ENCODE assay signal across 10 cellular contexts in the genomic region with DNA sequence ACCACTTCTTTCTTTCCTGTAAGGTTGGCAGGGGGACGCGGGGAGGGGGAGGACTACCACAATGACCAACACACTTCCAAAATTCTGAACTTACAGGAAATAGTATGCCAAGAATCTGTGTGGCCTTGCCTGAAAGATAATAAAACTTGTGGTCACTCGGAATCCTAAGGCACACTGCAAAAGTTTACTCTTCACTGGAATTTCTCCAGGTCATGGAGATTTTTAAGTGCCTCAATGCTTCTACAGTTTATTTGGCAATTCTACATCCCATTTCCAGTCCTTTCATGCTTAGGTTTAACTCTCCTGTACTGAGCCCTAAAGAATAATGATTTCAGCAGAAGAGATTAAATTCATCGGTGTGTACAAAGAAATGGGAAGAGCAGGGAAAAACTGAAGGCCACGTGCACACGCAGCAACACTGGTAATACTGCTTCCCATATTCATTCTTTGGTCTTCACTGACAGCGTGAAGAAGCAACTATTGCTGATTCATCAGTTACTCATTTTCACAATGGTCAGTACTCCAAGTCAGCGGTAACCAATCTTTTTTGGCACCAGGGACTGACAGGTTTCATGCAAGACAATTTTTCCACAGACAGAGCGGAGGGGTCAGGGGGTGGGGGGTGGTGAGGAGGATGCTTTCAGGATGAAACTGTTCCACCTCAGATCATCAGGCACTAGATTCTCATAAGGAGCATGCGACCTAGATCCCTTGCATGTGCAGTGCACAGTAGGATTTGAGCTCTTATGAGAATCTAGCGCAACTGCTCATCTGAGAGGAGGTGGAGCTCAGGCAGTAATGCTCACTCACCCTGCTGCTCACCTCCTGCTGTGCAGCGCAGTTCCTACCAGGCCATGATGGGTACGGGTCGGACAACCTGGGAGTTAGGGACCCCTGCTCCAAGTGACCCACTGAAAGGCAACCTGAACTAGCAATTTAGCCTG. TPM values are rescaled to one million over a fixed set of nuclear protein-coding genes. Genes with fewer than 3 reads are reported as not detected.
DNase-seq lines count a peak whose midpoint lies in the region; ATAC-seq and TF ChIP-seq lines count a peak whose summit lies in the region.
"Had no signal": no experiment of that assay in that cellular context is flagged by ENCODE, and none has a peak within 500 bp of the region (broad histone marks: within the 10 kb centered on the region; RNA-seq: fewer than 3 reads in every experiment).

No MANE protein-coding gene starts in this region.

- H3K4me1 Mint-ChIP-seq in endothelial cell (ENCODE audit: unreplicated experiment) (peaks cover 16% of the 10 kb centered on the region), osteocyte (ENCODE audit: unreplicated experiment) (peaks cover 30% of the 10 kb centered on the region)

- DNase-seq in GM03348 (ENCODE audit: low spot score) (peak; percentile 44), RKO (ENCODE audit: low spot score) (peak; percentile 75), endothelial cell (ENCODE audit: low spot score) (no peak), osteocyte (ENCODE audit: extremely low spot score, unreplicated experiment) (peak; percentile 11)
- DNase-seq: heart left ventricle, NCI-H2171 treated with DMSO at 0.1 percent for 48 hours had no signal

- no peak for ATAC-seq in GM21786 (IDR thresholded peaks at IDR 0.05; ENCODE audit: unreplicated experiment)
- ATAC-seq in HG03439 (IDR thresholded peaks at IDR 0.05; ENCODE audit: unreplicated experiment), result no peak
- no peak for ATAC-seq in HG02885 (IDR thresholded peaks at IDR 0.05; ENCODE audit: poor library complexity, unreplicated experiment)

- H3K27me3 Mint-ChIP-seq in endothelial cell (ENCODE audit: unreplicated experiment), result no peaks in the 10 kb centered on the region
- no peaks in the 10 kb centered on the region for H3K27me3 Mint-ChIP-seq in osteocyte (ENCODE audit: unreplicated experiment)
- H3K27me3 Mint-ChIP-seq: central memory CD8-positive, alpha-beta T cell had no signal

- no peak for TF ChIP-seq CTCF in endothelial cell (IDR thresholded peaks at IDR 0.05; ENCODE audit: unreplicated experiment)
- no peak for TF ChIP-seq CTCF in osteocyte (IDR thresholded peaks at IDR 0.05)

- H3K36me3 Mint-ChIP-seq in endothelial cell (ENCODE audit: low read depth, unreplicated experiment) (peaks cover 6% of the 10 kb centered on the region), osteocyte (ENCODE audit: unreplicated experiment) (no peaks in the 10 kb centered on the region)

- H3K9me3 Mint-ChIP-seq in endothelial cell (ENCODE audit: unreplicated experiment), result no peaks in the 10 kb centered on the region
- no peaks in the 10 kb centered on the region for H3K9me3 Mint-ChIP-seq in osteocyte (ENCODE audit: unreplicated experiment)
- H3K9me3 Mint-ChIP-seq: central memory CD8-positive, alpha-beta T cell had no signal

- H3K27ac Mint-ChIP-seq in endothelial cell (ENCODE audit: unreplicated experiment) (peak overlapping the region; percentile 45), osteocyte (ENCODE audit: unreplicated experiment) (peak overlapping the region; percentile 29)

- H3K4me3 Mint-ChIP-seq in endothelial cell (ENCODE audit: unreplicated experiment), result peak overlapping the region; percentile 49
- no peak overlapping the region for H3K4me3 Mint-ChIP-seq in osteocyte (ENCODE audit: unreplicated experiment)
- H3K4me3 Mint-ChIP-seq: central memory CD8-positive, alpha-beta T cell had no signal

RNA-seq across cellular contexts. Expression of a gene that starts 9.8 kb away (rescaled TPM):
- total RNA-seq in endothelial cell (ENCODE audit: unreplicated experiment) (91.8 TPM), osteocyte (79.6 and 80.9 TPM in 2 replicates)
